In the genomic region with DNA sequence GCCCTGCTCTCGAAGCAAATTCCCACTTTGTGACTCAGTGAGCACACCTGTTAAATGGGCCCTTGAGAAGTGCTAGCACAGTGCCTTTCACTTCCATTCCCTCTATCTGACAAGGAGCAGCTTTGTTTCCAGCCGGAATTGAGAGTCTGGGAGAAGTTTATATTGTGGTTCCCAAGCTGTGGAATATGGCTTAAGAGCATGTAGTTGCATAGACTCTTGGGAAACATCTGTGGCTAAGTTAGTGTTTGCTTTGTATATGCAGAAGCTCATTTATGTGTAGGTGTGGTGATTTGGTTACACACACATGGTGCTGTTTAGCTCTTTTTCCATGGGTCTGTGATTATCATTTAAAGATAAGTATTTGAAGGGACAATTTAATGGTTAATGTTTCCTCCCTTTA, we compare ENCODE assay signal across 19 cellular contexts.
DNase-seq lines count a peak whose midpoint lies in the region; ATAC-seq, FAIRE-seq and TF ChIP-seq lines count a peak whose summit lies in the region.
"Had no signal": no experiment of that assay in that cellular context is flagged by ENCODE, and none has a peak within 500 bp of the region (broad histone marks: within the 10 kb centered on the region; RNA-seq: fewer than 3 reads in every experiment).

No MANE protein-coding gene starts in this region.

- no CpG with 5 or more reads among the region's 2 CpGs for WGBS in IMR-90 (ENCODE audit: extremely low coverage in 2 of 2, insufficient read length in 1 of 2), 2 experiments
- 3% methylated on average over 2 of the region's 2 CpGs for WGBS in K562 (ENCODE audit: insufficient coverage, low coverage, missing lambda C conversion rate)

- no peak overlapping the region for H4K91ac ChIP-seq in IMR-90 (ENCODE audit: insufficient read depth, low read depth, low read length)

- no peaks in the 10 kb centered on the region for H3K79me1 ChIP-seq in IMR-90 (ENCODE audit: low read depth in 1 of 2, low read length in 2 of 2)

- H4K20me1 ChIP-seq in IMR-90 (ENCODE audit: insufficient read depth, low read length) (no peaks in the 10 kb centered on the region), K562 (replicated peaks; ENCODE audit: control insufficient read depth, insufficient read depth, low read length) (no peaks in the 10 kb centered on the region), keratinocyte (ENCODE audit: control insufficient read depth, extremely low read depth, insufficient read depth, low read length) (no peaks in the 10 kb centered on the region)

- H3K9ac ChIP-seq in IMR-90 (ENCODE audit: low read depth, low read length) (no peak overlapping the region), K562 (ENCODE audit: insufficient read depth in 1 of 2, low read depth in 2 of 2, low read length in 2 of 2) (no peak overlapping the region), keratinocyte (ENCODE audit: control insufficient read depth, extremely low read depth, insufficient read depth, low read length) (no peak overlapping the region)

- H2BK20ac ChIP-seq in IMR-90 (ENCODE audit: low read depth, low read length), result no peak overlapping the region

- H3K27me3 ChIP-seq in IMR-90 (ENCODE audit: control insufficient read depth, insufficient read depth, low read length) (no peaks in the 10 kb centered on the region), K562 (ENCODE audit: control insufficient read depth in 2 of 2, insufficient read depth in 2 of 2, low read length in 2 of 2) (no peaks in the 10 kb centered on the region), keratinocyte (ENCODE audit: control insufficient read depth, extremely low read depth, insufficient read depth, low read length) (no peaks in the 10 kb centered on the region)

- H3K4me2 ChIP-seq in IMR-90 (ENCODE audit: low read depth, low read length) (no peak overlapping the region), K562 (ENCODE audit: insufficient read depth, low read length) (no peak overlapping the region), keratinocyte (ENCODE audit: control insufficient read depth, extremely low read depth, insufficient read depth, low read depth, low read length) (no peak overlapping the region)

- H3K36me3 ChIP-seq in IMR-90 (ENCODE audit: control insufficient read depth, insufficient read depth, low read length), result no peaks in the 10 kb centered on the region
- no peaks in the 10 kb centered on the region for H3K36me3 ChIP-seq in K562 (ENCODE audit: control insufficient read depth, insufficient read depth, low read length)
- H3K36me3 ChIP-seq in keratinocyte (ENCODE audit: control insufficient read depth in 2 of 2, extremely low read depth in 1 of 2, insufficient read depth in 2 of 2, low read length in 2 of 2), result no peaks in the 10 kb centered on the region

- no peak overlapping the region for H3K23ac ChIP-seq in IMR-90 (ENCODE audit: low read depth, low read length)

- H3K4me3 ChIP-seq in IMR-90 (ENCODE audit: insufficient read depth, low read depth, low read length) (no peak overlapping the region), K562 (no peak overlapping the region), keratinocyte (ENCODE audit: control insufficient read depth in 2 of 3, extremely low read depth in 1 of 3, insufficient read depth in 2 of 3, low read depth in 1 of 3, low read length in 3 of 3) (no peak overlapping the region)
- H3K4me3 ChIP-seq: GM12878 had no signal

- H3K27ac ChIP-seq in IMR-90 (ENCODE audit: insufficient read depth, low read length) (no peak overlapping the region), K562 (ENCODE audit: extremely low read depth, low read depth, low read length) (no peak overlapping the region), keratinocyte (ENCODE audit: control insufficient read depth, insufficient read depth, low read length) (no peak overlapping the region)
- H3K27ac ChIP-seq: C4-2B had no signal

- no peak overlapping the region for H2BK120ac ChIP-seq in IMR-90 (ENCODE audit: low read depth, low read length)

- no peak for ATAC-seq in IMR-90 (ENCODE audit: low read depth)
- ATAC-seq in K562, result no peak
- ATAC-seq in GM18858 (IDR thresholded peaks at IDR 0.05; ENCODE audit: unreplicated experiment), result no peak
- ATAC-seq: CD8-positive, alpha-beta T cell; GM12878 had no signal

- intact Hi-C loops in IMR-90 (cut with micrococcal nuclease), result no loop called here
- intact Hi-C loops in K562 (cut with micrococcal nuclease), result no loop called here

- TF ChIP-seq EP300 in K562 (IDR thresholded peaks at IDR 0.05; ENCODE audit: low read length), result no peak

- H4K8ac ChIP-seq in IMR-90 (ENCODE audit: low read depth in 2 of 2, low read length in 2 of 2), result no peak overlapping the region

- H3K9me1 ChIP-seq in IMR-90 (ENCODE audit: insufficient read depth, low read length) (no peaks in the 10 kb centered on the region; the same call in 1 of the 2 replicates), K562 (ENCODE audit: control insufficient read depth, insufficient read depth, low read length) (no peaks in the 10 kb centered on the region), keratinocyte (ENCODE audit: control insufficient read depth, extremely low read depth, insufficient read depth, low read length) (no peaks in the 10 kb centered on the region)

- CTCF ChIA-PET in IMR-90 (lab: Yijun Ruan, JAX) (interaction anchor here (1.0 kb wide), 1 partner anchor 99 kb away, joined by 3 read pairs; no protein-coding TSS in a partner anchor), K562 (lab: Yijun Ruan, JAX; ENCODE audit: low intra/inter-chr PET ratio) (no interaction called here)

- no peak overlapping the region for H4K5ac ChIP-seq in IMR-90 (ENCODE audit: low read depth, low read length)

- H3K9me3 ChIP-seq in IMR-90 (ENCODE audit: control insufficient read depth, insufficient read depth, low read length) (no peaks in the 10 kb centered on the region), K562 (replicated peaks; ENCODE audit: control insufficient read depth, insufficient read depth, low read depth, low read length) (no peaks in the 10 kb centered on the region), keratinocyte (ENCODE audit: control insufficient read depth, low read depth, low read length) (no peaks in the 10 kb centered on the region)

- FAIRE-seq in K562 (lab: Jason Lieb, UNC) (no peak), keratinocyte (lab: Jason Lieb, UNC) (peak; percentile 23)
- FAIRE-seq: D721Med, GM12878 had no signal

- no peak overlapping the region for H2AK5ac ChIP-seq in IMR-90 (ENCODE audit: low read depth, low read length)

- TF ChIP-seq RAD21 in IMR-90 (IDR thresholded peaks at IDR 0.05; ENCODE audit: low read length), result no peak
- TF ChIP-seq RAD21 in K562 (CRISPR knock-in tag; conservative IDR thresholded peaks at IDR 0.05 in 1 of 2, IDR thresholded peaks at IDR 0.05 in 1 of 2), result no peak

- H2AK9ac ChIP-seq in IMR-90 (replicated peaks; ENCODE audit: low read depth, low read length, poor library complexity), result no peak overlapping the region

- dilution Hi-C loops in IMR-90 (cut with HindIII; ENCODE audit: low sequenced_read_pairs, unreplicated experiment), result no loop called here
- dilution Hi-C loops in keratinocyte (cut with MboI; ENCODE audit: extremely low pct_ligation_motif_present, low sequenced_read_pairs), result no loop called here

- no peak overlapping the region for H3K14ac ChIP-seq in IMR-90 (replicated peaks; ENCODE audit: low read depth, low read length)

- peak; percentile 51 for DNase-seq in IMR-90
- peak; percentile 57 for DNase-seq in NCI-H526 treated with DMSO at 0.1 percent for 48 hours (lab: John Stamatoyannopoulos, UW)
- DNase-seq in K562 (ENCODE audit: extremely low read depth in 1 of 4, low spot score in 3 of 4), result no peak
- no peak for DNase-seq in keratinocyte (ENCODE audit: low read depth, low spot score)
- DNase-seq in COR-L47 (lab: John Stamatoyannopoulos, UW), result no peak
- no peak for DNase-seq in NCI-H524 (lab: John Stamatoyannopoulos, UW)
- no peak for DNase-seq in stimulated activated CD4-positive, alpha-beta T cell treated with anti-CD3 and anti-CD28 coated beads, Interleukin-15, amount 100 ng/mL, for 24 hours
- DNase-seq: CD4-positive, CD25-positive, alpha-beta regulatory T cell; CD8-positive, alpha-beta T cell; DMS 273 treated with DMSO at 0.1 percent for 48 hours; DMS79; EL; GDM1; GOT3; H7 had no signal

- no peak overlapping the region for H3K18ac ChIP-seq in IMR-90 (ENCODE audit: low read depth, low read length)

- no peak overlapping the region for H2BK5ac ChIP-seq in IMR-90 (ENCODE audit: low read depth, low read length, poor library complexity, severe bottlenecking)

- H3K79me2 ChIP-seq in K562 (ENCODE audit: control insufficient read depth, insufficient read depth, low read length) (no peaks in the 10 kb centered on the region), keratinocyte (ENCODE audit: control insufficient read depth, insufficient read depth, low read length) (no peaks in the 10 kb centered on the region)

- in situ Hi-C loops in IMR-90 (cut with MboI; ENCODE audit: low sequenced_read_pairs) (no loop called here), K562 (cut with MboI) (no loop called here)

- TF ChIP-seq POLR2A in IMR-90 (IDR thresholded peaks at IDR 0.05; ENCODE audit: low read depth, low read length) (no peak), K562 (conservative IDR thresholded peaks at IDR 0.05) (no peak)

- H2AFZ ChIP-seq in IMR-90 (replicated peaks; ENCODE audit: low read length, poor library complexity), result no peak overlapping the region
- no peak overlapping the region for H2AFZ ChIP-seq in K562 (ENCODE audit: low read depth, low read length)
- H2AFZ ChIP-seq in keratinocyte (ENCODE audit: control insufficient read depth, low read length), result no peak overlapping the region

- H3K4me1 ChIP-seq in IMR-90 (ENCODE audit: control insufficient read depth, insufficient read depth, low read length), result peaks cover 2% of the 10 kb centered on the region; the same call in 1 of the 2 replicates
- H3K4me1 ChIP-seq in K562 (replicated peaks in 1 of 2; ENCODE audit: control insufficient read depth in 2 of 2, insufficient read depth in 2 of 2, low read length in 2 of 2), result no peaks in the 10 kb centered on the region; a peak in 1 of 5 replicates
- peaks cover 8% of the 10 kb centered on the region for H3K4me1 ChIP-seq in keratinocyte (ENCODE audit: control insufficient read depth, extremely low read depth, insufficient read depth, low read length)

- TF ChIP-seq CTCF in IMR-90 (conservative IDR thresholded peaks at IDR 0.05; ENCODE audit: low read depth, low read length) (no peak), K562 (IDR thresholded peaks at IDR 0.05 in 2 of 3, conservative IDR thresholded peaks at IDR 0.05 in 1 of 3; ENCODE audit: insufficient read depth in 2 of 3, low read depth in 1 of 3, low read length in 3 of 3) (no peak), keratinocyte (optimal IDR thresholded peaks at IDR 0.05 in 1 of 3, IDR thresholded peaks at IDR 0.05 in 1 of 3, conservative IDR thresholded peaks at IDR 0.05 in 1 of 3; ENCODE audit: extremely low read depth in 1 of 3, insufficient read depth in 2 of 3, low read length in 3 of 3) (no peak)

- no peak overlapping the region for H3K4ac ChIP-seq in IMR-90 (ENCODE audit: low read depth, low read length)

- H2BK15ac ChIP-seq in IMR-90 (ENCODE audit: low read depth, low read length), result no peak overlapping the region

- H3K56ac ChIP-seq in IMR-90 (ENCODE audit: extremely low read depth, insufficient read depth, low read length), result no peak overlapping the region

- POLR2A ChIA-PET in IMR-90 (lab: Charles Lee; ENCODE audit: unreplicated experiment), result interaction anchor here (0.6 kb wide), 1 partner anchor 157 kb away, joined by 3 read pairs; no protein-coding TSS in a partner anchor
- POLR2A ChIA-PET in K562 (lab: Yijun Ruan, JAX), result interaction anchor here (0.6 kb wide), 1 partner anchor 36 kb away, joined by 4 read pairs; no protein-coding TSS in a partner anchor

- BruUV-seq in IMR-90 (replicated peaks; lab: Mats Ljungman, UMichigan), result no TSS peak
- BruUV-seq in K562 (replicated peaks; lab: Mats Ljungman, UMichigan), result no TSS peak

Comparison
In these comparisons a context has a peak if more than half of its experiments do, and no peak if none do; other contexts are left out.
1. DNase-seq: peak in IMR-90 (single experiment) and NCI-H526 treated with DMSO at 0.1 percent for 48 hours (single experiment); none in K562 (0 of 4), keratinocyte (single experiment), COR-L47 (single experiment), NCI-H524 (0 of 2) and stimulated activated CD4-positive, alpha-beta T cell treated with anti-CD3 and anti-CD28 coated beads, Interleukin-15, amount 100 ng/mL, for 24 hours (single experiment).